ENCODE assay signal across 26 cellular contexts in the genomic region with DNA sequence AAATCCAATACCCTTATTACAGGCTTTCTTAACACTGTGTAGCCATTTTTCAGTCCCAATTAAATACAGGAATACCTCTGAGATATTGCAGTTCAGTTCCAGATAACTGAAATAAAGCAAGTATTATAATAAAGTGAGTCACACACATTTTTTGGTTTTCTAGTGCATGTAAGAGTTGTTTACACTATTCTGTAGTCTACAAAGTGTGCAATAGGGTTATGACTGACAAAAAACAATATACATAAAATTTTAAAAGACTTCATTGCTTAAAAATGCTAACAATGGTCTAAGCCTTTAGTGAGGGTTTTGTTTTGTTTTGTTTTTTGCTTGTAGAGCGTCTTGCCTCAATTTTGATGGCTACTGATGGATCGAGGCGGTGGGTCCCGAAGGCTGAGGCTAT.
"Had no signal": no experiment of that assay in that cellular context is flagged by ENCODE, and none has a peak within 500 bp of the region (broad histone marks: within the 10 kb centered on the region; RNA-seq: fewer than 3 reads in every experiment).

No MANE protein-coding gene starts in this region.

- H3K27me3 ChIP-seq: body of pancreas, esophagus muscularis mucosa had no signal

- ATAC-seq: activated CD4-positive, alpha-beta T cell treated with anti-CD3 and anti-CD28 coated beads for 36 hours; activated CD8-positive, alpha-beta memory T cell treated with anti-CD3 and anti-CD28 coated beads, Interleukin-2, amount 10 ng/mL, durations not matched to agents 7 days and 5 days; activated CD8-positive, alpha-beta T cell treated with anti-CD3 and anti-CD28 coated beads, Interleukin-2, amount 10 ng/mL, durations not matched to agents 7 days and 5 days; activated naive CD8-positive, alpha-beta T cell treated with anti-CD3 and anti-CD28 coated beads, Interleukin-2, amount 50 U/mL, for 24 hours; body of pancreas; effector memory CD8-positive, alpha-beta T cell had no signal

- DNase-seq: activated CD4-positive, alpha-beta memory T cell treated with anti-CD3 and anti-CD28 coated beads for 36 hours; activated CD4-positive, alpha-beta T cell treated with anti-CD3 and anti-CD28 coated beads for 36 hours; activated CD4-positive, alpha-beta T cell treated with anti-CD3 and anti-CD28 coated beads, Interleukin-2, amount 10 ng/mL, durations not matched to agents 24 days and 14 days; activated CD4-positive, CD25-positive, alpha-beta regulatory T cell; activated CD4-positive, CD25-positive, alpha-beta regulatory T cell treated with anti-CD3 and anti-CD28 coated beads, Interleukin-2, amount 50 U/mL, for 72 hours; activated CD8-positive, alpha-beta memory T cell treated with anti-CD3 and anti-CD28 coated beads, Interleukin-2, amount 10 ng/mL, durations not matched to agents 7 days and 5 days; activated CD8-positive, alpha-beta memory T cell treated with anti-CD3 and anti-CD28 coated beads, Interleukin-2, amount 50 U/mL, for 4 hours; activated CD8-positive, alpha-beta T cell treated with anti-CD3 and anti-CD28 coated beads, Interleukin-2, amount 10 ng/mL, durations not matched to agents 7 days and 5 days; activated effector memory CD4-positive, alpha-beta T cell treated with anti-CD3 and anti-CD28 coated beads, Interleukin-2, amount 50 U/mL, for 16 hours; activated naive CD4-positive, alpha-beta T cell treated with anti-CD3 and anti-CD28 coated beads for 36 hours; activated naive CD8-positive, alpha-beta T cell treated with anti-CD3 and anti-CD28 coated beads for 36 hours; activated naive CD8-positive, alpha-beta T cell treated with anti-CD3 and anti-CD28 coated beads, Interleukin-2, amount 50 U/mL, for 24 hours; activated T-cell treated with anti-CD3 and anti-CD28 coated beads, Interleukin-2, amount 50 U/mL, for 1 hour; activated T-cell treated with anti-CD3 and anti-CD28 coated beads, Interleukin-2, amount 50 U/mL, for 48 hours; anterior cingulate cortex; body of pancreas; caudate nucleus; cortex of kidney; dermis blood vessel endothelial cell; effector CD4-positive, alpha-beta T cell; effector memory CD8-positive, alpha-beta T cell; erythroblast; head of caudate nucleus; hippocampal formation; T1000 had no signal

- H3K9me3 ChIP-seq: body of pancreas, esophagus muscularis mucosa had no signal

- H3K27ac ChIP-seq: body of pancreas, esophagus muscularis mucosa had no signal

- H3K4me1 ChIP-seq: body of pancreas, esophagus muscularis mucosa had no signal

- H3K4me3 ChIP-seq: body of pancreas, esophagus muscularis mucosa had no signal

- H3K36me3 ChIP-seq: esophagus muscularis mucosa had no signal
